ENCODE assay signal across 1 cellular context in the genomic region with DNA sequence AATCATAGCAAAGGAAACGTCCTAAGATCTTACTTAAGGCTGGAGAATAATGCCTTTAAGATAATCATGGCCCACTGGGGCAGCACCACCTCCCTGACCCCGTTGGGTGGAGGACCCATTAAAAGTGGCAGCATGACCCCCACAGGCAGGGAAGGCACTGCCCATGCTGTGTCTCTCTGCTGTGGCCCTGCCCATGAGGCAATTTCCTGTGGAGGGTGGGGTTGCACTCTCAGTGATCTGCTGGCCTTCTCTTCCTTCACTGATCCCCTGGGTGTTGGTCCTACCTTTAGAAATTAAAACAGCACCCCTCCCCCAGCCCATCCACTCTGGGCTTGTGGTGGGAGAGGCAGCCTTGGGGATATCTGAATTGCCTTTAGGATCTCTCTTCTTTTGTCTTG.
TF ChIP-seq lines count a peak whose summit lies in the region.

No MANE protein-coding gene starts in this region.

TF ChIP-seq in HEK293, 187 proteins besides CTCF, POLR2A, EP300 and RAD21 (continued from another document):
- no peak for TF ChIP-seq ZNF624 (tag by site-specific recombination; IDR thresholded peaks at IDR 0.05)
- TF ChIP-seq ZNF580 (tag by site-specific recombination; IDR thresholded peaks at IDR 0.05), result no peak
- no peak for TF ChIP-seq ZNF239 (tag by site-specific recombination; IDR thresholded peaks at IDR 0.05)
- TF ChIP-seq SETDB1 (IDR thresholded peaks at IDR 0.05; ENCODE audit: insufficient read length, low read length), result no peak
- TF ChIP-seq ZNF311 (tag by site-specific recombination; IDR thresholded peaks at IDR 0.05; ENCODE audit: borderline replicate concordance), result no peak
- TF ChIP-seq ZNF354C (tag by site-specific recombination; IDR thresholded peaks at IDR 0.05; ENCODE audit: borderline replicate concordance, low read depth), result no peak
- no peak for TF ChIP-seq ZNF114 (tag by site-specific recombination; IDR thresholded peaks at IDR 0.05)
- no peak for TF ChIP-seq ZNF677 (tag by site-specific recombination; IDR thresholded peaks at IDR 0.05)
- no peak for TF ChIP-seq ZNF610 (tag by site-specific recombination; IDR thresholded peaks at IDR 0.05; ENCODE audit: borderline replicate concordance)
- no peak for TF ChIP-seq ZBTB8A (tag by site-specific recombination; IDR thresholded peaks at IDR 0.05)
- no peak for TF ChIP-seq ZNF174 (tag by site-specific recombination; IDR thresholded peaks at IDR 0.05)
